ENCODE assay signal across 1 cellular context in the genomic region with DNA sequence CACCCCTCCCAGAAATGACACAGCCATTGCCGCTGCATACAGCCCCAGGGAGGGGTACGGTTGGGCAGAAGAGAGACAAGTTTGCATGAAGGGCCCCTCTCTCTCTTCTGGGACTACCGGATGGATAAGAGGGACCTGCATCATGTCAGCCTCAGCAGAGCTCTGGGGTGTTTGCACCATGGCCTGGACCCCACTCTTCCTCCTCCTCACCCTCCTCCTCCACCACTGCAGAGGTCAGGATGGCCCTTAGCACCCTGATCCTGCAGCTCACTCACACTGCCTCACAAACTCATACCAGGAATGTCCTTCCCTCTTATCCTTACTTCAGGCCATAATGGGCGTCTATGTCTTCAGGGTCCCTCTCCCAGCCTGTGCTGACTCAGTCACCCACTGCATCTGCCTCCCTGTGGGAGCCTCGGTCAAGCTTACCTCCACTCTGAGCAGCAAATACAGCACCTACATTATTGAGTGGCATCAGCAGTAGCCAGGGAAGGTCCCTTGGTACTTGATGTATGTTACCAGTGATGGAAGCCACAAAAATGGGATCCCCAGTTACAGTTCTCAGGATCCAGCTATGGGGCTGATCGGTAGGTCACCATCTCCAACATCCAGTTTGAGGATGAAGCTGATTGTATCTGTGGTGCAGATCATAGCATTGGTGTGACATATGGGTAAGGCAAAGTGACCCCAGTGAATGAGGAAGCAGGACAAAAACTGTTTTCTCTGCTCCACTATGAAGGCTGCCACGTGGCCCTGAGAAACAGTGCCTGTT.
TF ChIP-seq lines count a peak whose summit lies in the region.

No MANE protein-coding gene starts in this region.

TF ChIP-seq in GM12878, 131 proteins besides CTCF, POLR2A, EP300 and RAD21:
- TF ChIP-seq NR2C2 (IDR thresholded peaks at IDR 0.05; ENCODE audit: borderline replicate concordance, control insufficient read depth, insufficient read length, low read depth) (no peak), RAD51 (IDR thresholded peaks at IDR 0.05) (no peak), POLR2AphosphoS2 (IDR thresholded peaks at IDR 0.05; ENCODE audit: low read depth, low read length) (no peak), PAX8 (IDR thresholded peaks at IDR 0.05) (no peak), SPI1 (IDR thresholded peaks at IDR 0.05; ENCODE audit: borderline replicate concordance, insufficient read depth, low read depth, low read length) (no peak), TCF3 (IDR thresholded peaks at IDR 0.05; ENCODE audit: borderline replicate concordance, insufficient read depth, low read depth, low read length) (no peak), NR2C1 (IDR thresholded peaks at IDR 0.05) (no peak), NFYA (IDR thresholded peaks at IDR 0.05; ENCODE audit: borderline replicate concordance, low read depth, low read length) (no peak), ESRRA (IDR thresholded peaks at IDR 0.05; ENCODE audit: low read length) (no peak), ETV6 (conservative IDR thresholded peaks at IDR 0.05 in 1 of 2, IDR thresholded peaks at IDR 0.05 in 1 of 2; ENCODE audit: borderline replicate concordance in 1 of 2, low read depth in 1 of 2) (no peak), RELA (IDR thresholded peaks at IDR 0.05; ENCODE audit: borderline replicate concordance, partially characterized antibody) (no peak), HSF1 (IDR thresholded peaks at IDR 0.05; ENCODE audit: low read depth, low read length) (no peak), PML (IDR thresholded peaks at IDR 0.05; ENCODE audit: low read length) (no peak), BACH1 (IDR thresholded peaks at IDR 0.05; ENCODE audit: borderline replicate concordance) (no peak), CBX5 (IDR thresholded peaks at IDR 0.05; ENCODE audit: low read depth) (no peak), ZNF687 (IDR thresholded peaks at IDR 0.05) (no peak), SKIL (IDR thresholded peaks at IDR 0.05; ENCODE audit: low read depth, poor library complexity, severe bottlenecking) (no peak), STAT1 (conservative IDR thresholded peaks at IDR 0.05) (no peak)
- TF ChIP-seq, protein P1, sequence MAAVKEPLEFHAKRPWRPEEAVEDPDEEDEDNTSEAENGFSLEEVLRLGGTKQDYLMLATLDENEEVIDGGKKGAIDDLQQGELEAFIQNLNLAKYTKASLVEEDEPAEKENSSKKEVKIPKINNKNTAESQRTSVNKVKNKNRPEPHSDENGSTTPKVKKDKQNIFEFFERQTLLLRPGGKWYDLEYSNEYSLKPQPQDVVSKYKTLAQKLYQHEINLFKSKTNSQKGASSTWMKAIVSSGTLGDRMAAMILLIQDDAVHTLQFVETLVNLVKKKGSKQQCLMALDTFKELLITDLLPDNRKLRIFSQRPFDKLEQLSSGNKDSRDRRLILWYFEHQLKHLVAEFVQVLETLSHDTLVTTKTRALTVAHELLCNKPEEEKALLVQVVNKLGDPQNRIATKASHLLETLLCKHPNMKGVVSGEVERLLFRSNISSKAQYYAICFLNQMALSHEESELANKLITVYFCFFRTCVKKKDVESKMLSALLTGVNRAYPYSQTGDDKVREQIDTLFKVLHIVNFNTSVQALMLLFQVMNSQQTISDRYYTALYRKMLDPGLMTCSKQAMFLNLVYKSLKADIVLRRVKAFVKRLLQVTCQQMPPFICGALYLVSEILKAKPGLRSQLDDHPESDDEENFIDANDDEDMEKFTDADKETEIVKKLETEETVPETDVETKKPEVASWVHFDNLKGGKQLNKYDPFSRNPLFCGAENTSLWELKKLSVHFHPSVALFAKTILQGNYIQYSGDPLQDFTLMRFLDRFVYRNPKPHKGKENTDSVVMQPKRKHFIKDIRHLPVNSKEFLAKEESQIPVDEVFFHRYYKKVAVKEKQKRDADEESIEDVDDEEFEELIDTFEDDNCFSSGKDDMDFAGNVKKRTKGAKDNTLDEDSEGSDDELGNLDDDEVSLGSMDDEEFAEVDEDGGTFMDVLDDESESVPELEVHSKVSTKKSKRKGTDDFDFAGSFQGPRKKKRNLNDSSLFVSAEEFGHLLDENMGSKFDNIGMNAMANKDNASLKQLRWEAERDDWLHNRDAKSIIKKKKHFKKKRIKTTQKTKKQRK (IDR thresholded peaks at IDR 0.05; ENCODE audit: low read depth, low read length) = no peak
